In the genomic region with DNA sequence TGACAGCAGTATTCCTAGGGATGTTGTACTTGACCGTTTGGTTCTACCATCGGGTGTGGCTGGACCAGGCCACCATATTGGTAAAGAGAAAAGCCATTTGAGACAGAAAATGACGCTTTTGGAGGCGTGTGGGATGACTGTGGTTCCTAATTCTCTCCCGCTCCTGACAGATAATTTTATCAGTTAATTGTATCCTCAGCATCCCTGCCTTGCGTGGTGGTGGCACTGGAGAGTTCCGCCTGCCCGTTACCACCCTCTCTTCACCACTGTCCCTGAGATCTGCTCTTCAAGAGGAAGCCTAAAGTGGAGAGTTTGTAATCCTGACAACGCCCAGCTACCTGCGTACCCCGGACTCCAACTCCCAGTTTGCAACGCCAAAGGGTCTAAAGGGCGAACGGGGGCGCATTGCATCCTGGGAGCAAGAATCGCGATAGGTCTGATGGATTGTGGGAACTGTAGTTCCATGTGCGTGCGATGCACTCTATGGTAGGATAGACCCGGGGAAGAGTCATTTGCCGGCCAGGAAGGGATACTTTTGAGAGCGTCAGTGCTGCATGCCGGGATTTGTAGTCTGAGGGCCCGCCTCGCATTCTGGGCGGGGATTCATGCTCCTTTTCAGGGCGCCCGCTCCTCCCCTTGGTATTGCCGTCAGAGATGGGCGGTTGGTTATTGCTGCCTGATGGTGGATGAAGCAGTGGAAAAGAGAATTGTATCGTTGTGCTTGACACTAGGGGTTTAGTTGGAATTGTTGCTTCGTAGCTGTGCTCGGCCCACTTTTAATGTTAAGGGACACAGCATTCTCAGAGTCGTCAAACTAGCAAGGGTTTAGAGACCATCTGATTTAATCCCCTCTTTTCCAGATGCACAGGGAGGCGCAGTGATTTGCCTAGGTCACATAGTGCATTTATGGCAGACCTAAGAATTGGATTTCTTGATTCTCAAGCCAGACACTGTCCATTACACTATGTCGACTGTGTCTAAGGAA, we compare ENCODE assay signal across 1 cellular context.
A peak's percentile ranks its signal among the peaks of the same experiment; 100 is the strongest.
TF ChIP-seq lines count a peak whose summit lies in the region.

No MANE protein-coding gene starts in this region.

TF ChIP-seq in HEK293, 187 proteins besides CTCF, POLR2A, EP300 and RAD21 (continued from another document and continues in another):
- TF ChIP-seq, protein P1, sequence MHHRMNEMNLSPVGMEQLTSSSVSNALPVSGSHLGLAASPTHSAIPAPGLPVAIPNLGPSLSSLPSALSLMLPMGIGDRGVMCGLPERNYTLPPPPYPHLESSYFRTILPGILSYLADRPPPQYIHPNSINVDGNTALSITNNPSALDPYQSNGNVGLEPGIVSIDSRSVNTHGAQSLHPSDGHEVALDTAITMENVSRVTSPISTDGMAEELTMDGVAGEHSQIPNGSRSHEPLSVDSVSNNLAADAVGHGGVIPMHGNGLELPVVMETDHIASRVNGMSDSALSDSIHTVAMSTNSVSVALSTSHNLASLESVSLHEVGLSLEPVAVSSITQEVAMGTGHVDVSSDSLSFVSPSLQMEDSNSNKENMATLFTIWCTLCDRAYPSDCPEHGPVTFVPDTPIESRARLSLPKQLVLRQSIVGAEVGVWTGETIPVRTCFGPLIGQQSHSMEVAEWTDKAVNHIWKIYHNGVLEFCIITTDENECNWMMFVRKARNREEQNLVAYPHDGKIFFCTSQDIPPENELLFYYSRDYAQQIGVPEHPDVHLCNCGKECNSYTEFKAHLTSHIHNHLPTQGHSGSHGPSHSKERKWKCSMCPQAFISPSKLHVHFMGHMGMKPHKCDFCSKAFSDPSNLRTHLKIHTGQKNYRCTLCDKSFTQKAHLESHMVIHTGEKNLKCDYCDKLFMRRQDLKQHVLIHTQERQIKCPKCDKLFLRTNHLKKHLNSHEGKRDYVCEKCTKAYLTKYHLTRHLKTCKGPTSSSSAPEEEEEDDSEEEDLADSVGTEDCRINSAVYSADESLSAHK (tag by site-specific recombination; IDR thresholded peaks at IDR 0.05), result peak; percentile 34; the same call in 1 of the 2 replicates
- TF ChIP-seq ZNF580 (tag by site-specific recombination; IDR thresholded peaks at IDR 0.05), result peak; percentile 94
- TF ChIP-seq ZNF354C (tag by site-specific recombination; IDR thresholded peaks at IDR 0.05; ENCODE audit: borderline replicate concordance, low read depth), result no peak
- peak; percentile 67; the same call in 1 of the 2 replicates for TF ChIP-seq ZNF558 (tag by site-specific recombination; IDR thresholded peaks at IDR 0.05)
- TF ChIP-seq ZEB2 (tag by site-specific recombination; IDR thresholded peaks at IDR 0.05), result peak; percentile 88
- TF ChIP-seq KLF16 (tag by site-specific recombination; IDR thresholded peaks at IDR 0.05), result peak; percentile 77
- TF ChIP-seq ZNF391 (tag by site-specific recombination; IDR thresholded peaks at IDR 0.05; ENCODE audit: borderline replicate concordance, low read depth), result no peak; the same call in 1 of the 2 replicates
- TF ChIP-seq ZBTB11 (tag by site-specific recombination; conservative IDR thresholded peaks at IDR 0.05; ENCODE audit: low read depth), result peak; percentile 96
- no peak for TF ChIP-seq HOXC10 (CRISPR knock-in tag; IDR thresholded peaks at IDR 0.05)
- TF ChIP-seq ZNF624 (tag by site-specific recombination; IDR thresholded peaks at IDR 0.05), result no peak
- peak; percentile 67; the same call in 1 of the 2 replicates for TF ChIP-seq REST (tag by site-specific recombination; IDR thresholded peaks at IDR 0.05)
- peak; percentile 25; the same call in 1 of the 2 replicates for TF ChIP-seq ZNF561 (tag by site-specific recombination; IDR thresholded peaks at IDR 0.05; ENCODE audit: borderline replicate concordance)
- no peak for TF ChIP-seq SALL2 (tag by site-specific recombination; IDR thresholded peaks at IDR 0.05; ENCODE audit: borderline replicate concordance)
- TF ChIP-seq ZBTB7A (tag by site-specific recombination; IDR thresholded peaks at IDR 0.05; ENCODE audit: low read depth), result peak; percentile 51; the same call in 1 of the 2 replicates
- no peak for TF ChIP-seq ZNF18 (tag by site-specific recombination; IDR thresholded peaks at IDR 0.05)
- TF ChIP-seq, protein P2, sequence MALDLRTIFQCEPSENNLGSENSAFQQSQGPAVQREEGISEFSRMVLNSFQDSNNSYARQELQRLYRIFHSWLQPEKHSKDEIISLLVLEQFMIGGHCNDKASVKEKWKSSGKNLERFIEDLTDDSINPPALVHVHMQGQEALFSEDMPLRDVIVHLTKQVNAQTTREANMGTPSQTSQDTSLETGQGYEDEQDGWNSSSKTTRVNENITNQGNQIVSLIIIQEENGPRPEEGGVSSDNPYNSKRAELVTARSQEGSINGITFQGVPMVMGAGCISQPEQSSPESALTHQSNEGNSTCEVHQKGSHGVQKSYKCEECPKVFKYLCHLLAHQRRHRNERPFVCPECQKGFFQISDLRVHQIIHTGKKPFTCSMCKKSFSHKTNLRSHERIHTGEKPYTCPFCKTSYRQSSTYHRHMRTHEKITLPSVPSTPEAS (tag by site-specific recombination; IDR thresholded peaks at IDR 0.05), result peak; percentile 18; the same call in 1 of the 2 replicates
- no peak for TF ChIP-seq ZNF621 (tag by site-specific recombination; IDR thresholded peaks at IDR 0.05)
- TF ChIP-seq ZBTB17 (tag by site-specific recombination; IDR thresholded peaks at IDR 0.05), result peak; percentile 99
- peak; percentile 89 for TF ChIP-seq ZNF2 (tag by site-specific recombination; IDR thresholded peaks at IDR 0.05)
- TF ChIP-seq ZNF324 (tag by site-specific recombination; IDR thresholded peaks at IDR 0.05), result peak; percentile 86
- TF ChIP-seq ZNF76 (tag by site-specific recombination; IDR thresholded peaks at IDR 0.05; ENCODE audit: borderline replicate concordance, low read depth), result peak; percentile 100
- TF ChIP-seq, protein P3, sequence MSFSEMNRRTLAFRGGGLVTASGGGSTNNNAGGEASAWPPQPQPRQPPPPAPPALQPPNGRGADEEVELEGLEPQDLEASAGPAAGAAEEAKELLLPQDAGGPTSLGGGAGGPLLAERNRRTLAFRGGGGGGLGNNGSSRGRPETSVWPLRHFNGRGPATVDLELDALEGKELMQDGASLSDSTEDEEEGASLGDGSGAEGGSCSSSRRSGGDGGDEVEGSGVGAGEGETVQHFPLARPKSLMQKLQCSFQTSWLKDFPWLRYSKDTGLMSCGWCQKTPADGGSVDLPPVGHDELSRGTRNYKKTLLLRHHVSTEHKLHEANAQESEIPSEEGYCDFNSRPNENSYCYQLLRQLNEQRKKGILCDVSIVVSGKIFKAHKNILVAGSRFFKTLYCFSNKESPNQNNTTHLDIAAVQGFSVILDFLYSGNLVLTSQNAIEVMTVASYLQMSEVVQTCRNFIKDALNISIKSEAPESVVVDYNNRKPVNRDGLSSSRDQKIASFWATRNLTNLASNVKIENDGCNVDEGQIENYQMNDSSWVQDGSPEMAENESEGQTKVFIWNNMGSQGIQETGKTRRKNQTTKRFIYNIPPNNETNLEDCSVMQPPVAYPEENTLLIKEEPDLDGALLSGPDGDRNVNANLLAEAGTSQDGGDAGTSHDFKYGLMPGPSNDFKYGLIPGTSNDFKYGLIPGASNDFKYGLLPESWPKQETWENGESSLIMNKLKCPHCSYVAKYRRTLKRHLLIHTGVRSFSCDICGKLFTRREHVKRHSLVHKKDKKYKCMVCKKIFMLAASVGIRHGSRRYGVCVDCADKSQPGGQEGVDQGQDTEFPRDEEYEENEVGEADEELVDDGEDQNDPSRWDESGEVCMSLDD (tag by site-specific recombination; IDR thresholded peaks at IDR 0.05), result 0 out of 2 replicates have a peak, but pooled peaks have one; percentile 48
- peak; percentile 20 for TF ChIP-seq ZNF623 (tag by site-specific recombination; IDR thresholded peaks at IDR 0.05)
- no peak for TF ChIP-seq ZNF677 (tag by site-specific recombination; IDR thresholded peaks at IDR 0.05)
- TF ChIP-seq ZNF785 (tag by site-specific recombination; IDR thresholded peaks at IDR 0.05), result no peak
- TF ChIP-seq, protein P4, sequence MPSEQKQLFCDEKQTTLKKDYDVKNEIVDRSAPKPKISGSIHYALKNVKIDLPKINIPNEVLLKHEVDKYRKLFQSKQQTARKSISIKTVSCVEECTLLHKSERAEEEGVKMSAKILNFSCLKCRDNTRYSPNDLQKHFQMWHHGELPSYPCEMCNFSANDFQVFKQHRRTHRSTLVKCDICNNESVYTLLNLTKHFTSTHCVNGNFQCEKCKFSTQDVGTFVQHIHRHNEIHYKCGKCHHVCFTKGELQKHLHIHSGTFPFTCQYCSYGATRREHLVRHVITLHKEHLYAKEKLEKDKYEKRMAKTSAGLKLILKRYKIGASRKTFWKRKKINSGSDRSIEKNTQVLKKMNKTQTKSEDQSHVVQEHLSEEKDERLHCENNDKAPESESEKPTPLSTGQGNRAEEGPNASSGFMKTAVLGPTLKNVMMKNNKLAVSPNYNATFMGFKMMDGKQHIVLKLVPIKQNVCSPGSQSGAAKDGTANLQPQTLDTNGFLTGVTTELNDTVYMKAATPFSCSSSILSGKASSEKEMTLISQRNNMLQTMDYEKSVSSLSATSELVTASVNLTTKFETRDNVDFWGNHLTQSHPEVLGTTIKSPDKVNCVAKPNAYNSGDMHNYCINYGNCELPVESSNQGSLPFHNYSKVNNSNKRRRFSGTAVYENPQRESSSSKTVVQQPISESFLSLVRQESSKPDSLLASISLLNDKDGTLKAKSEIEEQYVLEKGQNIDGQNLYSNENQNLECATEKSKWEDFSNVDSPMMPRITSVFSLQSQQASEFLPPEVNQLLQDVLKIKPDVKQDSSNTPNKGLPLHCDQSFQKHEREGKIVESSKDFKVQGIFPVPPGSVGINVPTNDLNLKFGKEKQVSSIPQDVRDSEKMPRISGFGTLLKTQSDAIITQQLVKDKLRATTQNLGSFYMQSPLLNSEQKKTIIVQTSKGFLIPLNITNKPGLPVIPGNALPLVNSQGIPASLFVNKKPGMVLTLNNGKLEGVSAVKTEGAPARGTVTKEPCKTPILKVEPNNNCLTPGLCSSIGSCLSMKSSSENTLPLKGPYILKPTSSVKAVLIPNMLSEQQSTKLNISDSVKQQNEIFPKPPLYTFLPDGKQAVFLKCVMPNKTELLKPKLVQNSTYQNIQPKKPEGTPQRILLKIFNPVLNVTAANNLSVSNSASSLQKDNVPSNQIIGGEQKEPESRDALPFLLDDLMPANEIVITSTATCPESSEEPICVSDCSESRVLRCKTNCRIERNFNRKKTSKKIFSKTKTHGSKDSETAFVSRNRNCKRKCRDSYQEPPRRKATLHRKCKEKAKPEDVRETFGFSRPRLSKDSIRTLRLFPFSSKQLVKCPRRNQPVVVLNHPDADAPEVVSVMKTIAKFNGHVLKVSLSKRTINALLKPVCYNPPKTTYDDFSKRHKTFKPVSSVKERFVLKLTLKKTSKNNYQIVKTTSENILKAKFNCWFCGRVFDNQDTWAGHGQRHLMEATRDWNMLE (tag by site-specific recombination; conservative IDR thresholded peaks at IDR 0.05; ENCODE audit: low read depth), result peak; percentile 60
